8 cellular contexts compared by ENCODE assay signal in the genomic region with DNA sequence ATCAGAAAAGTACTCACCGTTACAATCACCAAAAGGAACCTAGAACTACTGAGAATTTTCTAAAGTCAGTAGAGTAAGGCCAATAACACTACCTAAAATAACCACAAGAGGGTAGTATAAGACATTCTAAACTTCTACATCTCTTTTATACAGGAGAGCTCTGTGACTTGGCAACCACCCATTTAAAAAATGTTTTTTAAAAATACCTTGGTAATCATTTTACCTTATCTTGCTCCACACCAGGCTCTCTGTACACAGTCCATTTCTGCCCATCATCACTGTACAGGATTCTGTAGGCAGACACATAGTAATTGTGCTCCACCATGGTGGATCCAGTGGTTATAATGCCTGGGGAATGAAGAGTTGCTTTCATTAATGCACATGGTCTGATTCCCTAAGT. TPM values are rescaled to one million over a fixed set of nuclear protein-coding genes. Genes with fewer than 3 reads are reported as not detected.
DNase-seq lines count a peak whose midpoint lies in the region; ATAC-seq, FAIRE-seq and TF ChIP-seq lines count a peak whose summit lies in the region.

No MANE protein-coding gene starts in this region.

- in situ Hi-C loops in mammary epithelial cell (cut with MboI; ENCODE audit: low sequenced_read_pairs in 2 of 2): loop anchor here (5.0 to 25.0 kb wide), 3 partner anchors 167 to 780 kb away; a partner anchor contains a TSS

- H3K9me3 ChIP-seq in DOHH2 (ENCODE audit: control insufficient read depth, insufficient read depth, low read length): no peaks in the 10 kb centered on the region
- H3K9me3 ChIP-seq in mammary epithelial cell (replicated peaks; ENCODE audit: insufficient read depth, low read length): no peaks in the 10 kb centered on the region

- no peak overlapping the region for H3K9ac ChIP-seq in mammary epithelial cell (ENCODE audit: insufficient read depth, low read length)

- no peaks in the 10 kb centered on the region for H3F3A ChIP-seq in DOHH2 (ENCODE audit: control insufficient read depth, insufficient read depth)

- WGBS in mammary epithelial cell (ENCODE audit: low coverage, missing lambda C conversion rate): 6% methylated on average over 1 of the region's 1 CpG

- H2AFZ ChIP-seq in mammary epithelial cell (ENCODE audit: low read depth, low read length): no peak overlapping the region

- no peak overlapping the region for H3K4me2 ChIP-seq in DOHH2 (ENCODE audit: low read length)
- no peak overlapping the region for H3K4me2 ChIP-seq in mammary epithelial cell (ENCODE audit: insufficient read depth, low read depth, low read length)

- peak; percentile 62 for TF ChIP-seq CTCF in DOHH2 (IDR thresholded peaks at IDR 0.05; ENCODE audit: low read depth, low read length, poor library complexity, severe bottlenecking)
- TF ChIP-seq CTCF in GM20000 (IDR thresholded peaks at IDR 0.05; ENCODE audit: extremely low read depth, missing control alignments): peak; percentile 16
- TF ChIP-seq CTCF in mammary epithelial cell (conservative IDR thresholded peaks at IDR 0.05 in 1 of 2, IDR thresholded peaks at IDR 0.05 in 1 of 2; ENCODE audit: extremely low read depth in 1 of 2, insufficient read depth in 1 of 2, low read depth in 1 of 2, low read length in 2 of 2): peak; percentile 57 to 69

- H3K27ac ChIP-seq in DOHH2 (ENCODE audit: low read depth, low read length): no peak overlapping the region
- no peak overlapping the region for H3K27ac ChIP-seq in mammary epithelial cell (ENCODE audit: insufficient read depth, low read depth, low read length)

- FAIRE-seq in urothelium cell line (lab: Jason Lieb, UNC): no peak

- H3K4me3 ChIP-seq in DOHH2 (ENCODE audit: low read length) (no peak overlapping the region), mammary epithelial cell (replicated peaks in 1 of 3; ENCODE audit: insufficient read depth in 1 of 3, low read depth in 2 of 3, low read length in 3 of 3) (no peak overlapping the region)

- H4K20me1 ChIP-seq in DOHH2 (ENCODE audit: control insufficient read depth, insufficient read depth, low read depth, low read length): no peaks in the 10 kb centered on the region
- no peaks in the 10 kb centered on the region for H4K20me1 ChIP-seq in mammary epithelial cell (ENCODE audit: insufficient read depth, low read length)

- H3K36me3 ChIP-seq in DOHH2 (ENCODE audit: control insufficient read depth, low read length): peaks cover 7% of the 10 kb centered on the region
- H3K36me3 ChIP-seq in mammary epithelial cell (ENCODE audit: insufficient read depth, low read length): peaks cover 64% of the 10 kb centered on the region

- DNase-seq in GM20000 (ENCODE audit: low spot score): peak; percentile 51
- peak; percentile 32 for DNase-seq in NCI-H748 treated with DMSO at 0.1 percent for 48 hours (lab: John Stamatoyannopoulos, UW)
- DNase-seq in mammary epithelial cell: no peak
- DNase-seq in left lobe of liver (ENCODE audit: low spot score): no peak
- DNase-seq in urothelium cell line (ENCODE audit: low spot score): peak; percentile 57
- DNase-seq in activated CD4-positive, CD25-positive, alpha-beta regulatory T cell treated with anti-CD3 and anti-CD28 coated beads, Interleukin-2, amount 50 U/mL, for 72 hours: no peak

- H3K27me3 ChIP-seq in DOHH2 (ENCODE audit: control insufficient read depth, low read length) (no peaks in the 10 kb centered on the region), mammary epithelial cell (ENCODE audit: insufficient read depth, low read length) (no peaks in the 10 kb centered on the region)

- intact Hi-C loops in mammary epithelial cell (cut with micrococcal nuclease): loop anchor here (1.0 to 10.0 kb wide), 4 partner anchors 85 to 937 kb away; a partner anchor contains a TSS

- no TSS peak for BruUV-seq in mammary epithelial cell (replicated peaks; lab: Mats Ljungman, UMichigan)

- H3K4me1 ChIP-seq in DOHH2 (ENCODE audit: control insufficient read depth, low read length) (peaks cover 12% of the 10 kb centered on the region), mammary epithelial cell (ENCODE audit: insufficient read depth, low read length) (peaks cover 3% of the 10 kb centered on the region)

- CTCF ChIA-PET in mammary epithelial cell (lab: Charles Lee; ENCODE audit: low non-redundant PET): interaction anchor here (0.6 to 1.0 kb wide), 5 partner anchors 77 to 176 kb away, joined by 3 to 8 read pairs (median 4); a partner anchor contains a TSS

- ATAC-seq in HG03565 (IDR thresholded peaks at IDR 0.05; ENCODE audit: unreplicated experiment) (peak; percentile 92), left lobe of liver (peak; percentile 77)

- dilution Hi-C loops in mammary epithelial cell (cut with HindIII; ENCODE audit: low sequenced_read_pairs): no loop called here

- H3K9me2 ChIP-seq in DOHH2 (replicated peaks; ENCODE audit: control insufficient read depth, low read length): no peaks in the 10 kb centered on the region

- H3K79me2 ChIP-seq in DOHH2 (ENCODE audit: control insufficient read depth, low read length) (no peaks in the 10 kb centered on the region), mammary epithelial cell (ENCODE audit: insufficient read depth, low read length) (peaks cover 33% of the 10 kb centered on the region)

RNA-seq across cellular contexts. Expression of a gene that starts 54.4 kb away (rescaled TPM):
- total RNA-seq in mammary epithelial cell (1 to 10 TPM; 5.8 to 7.0 TPM), left lobe of liver (41.8 TPM)
- polyA plus RNA-seq in mammary epithelial cell: 3.6 TPM
- not detected for polyA minus RNA-seq in mammary epithelial cell

Comparison
In these comparisons a context has a peak if more than half of its experiments do, and no peak if none do; other contexts are left out.
1. DNase-seq: peak in GM20000 (single experiment), NCI-H748 treated with DMSO at 0.1 percent for 48 hours (single experiment) and urothelium cell line (single experiment); none in mammary epithelial cell (single experiment), left lobe of liver (single experiment) and activated CD4-positive, CD25-positive, alpha-beta regulatory T cell treated with anti-CD3 and anti-CD28 coated beads, Interleukin-2, amount 50 U/mL, for 72 hours (single experiment).
2. Peak in every context shown above with its lines, with median percentiles within 50 percentile points of each other: CTCF ChIP-seq.